1 cellular context compared by ENCODE assay signal in the genomic region with DNA sequence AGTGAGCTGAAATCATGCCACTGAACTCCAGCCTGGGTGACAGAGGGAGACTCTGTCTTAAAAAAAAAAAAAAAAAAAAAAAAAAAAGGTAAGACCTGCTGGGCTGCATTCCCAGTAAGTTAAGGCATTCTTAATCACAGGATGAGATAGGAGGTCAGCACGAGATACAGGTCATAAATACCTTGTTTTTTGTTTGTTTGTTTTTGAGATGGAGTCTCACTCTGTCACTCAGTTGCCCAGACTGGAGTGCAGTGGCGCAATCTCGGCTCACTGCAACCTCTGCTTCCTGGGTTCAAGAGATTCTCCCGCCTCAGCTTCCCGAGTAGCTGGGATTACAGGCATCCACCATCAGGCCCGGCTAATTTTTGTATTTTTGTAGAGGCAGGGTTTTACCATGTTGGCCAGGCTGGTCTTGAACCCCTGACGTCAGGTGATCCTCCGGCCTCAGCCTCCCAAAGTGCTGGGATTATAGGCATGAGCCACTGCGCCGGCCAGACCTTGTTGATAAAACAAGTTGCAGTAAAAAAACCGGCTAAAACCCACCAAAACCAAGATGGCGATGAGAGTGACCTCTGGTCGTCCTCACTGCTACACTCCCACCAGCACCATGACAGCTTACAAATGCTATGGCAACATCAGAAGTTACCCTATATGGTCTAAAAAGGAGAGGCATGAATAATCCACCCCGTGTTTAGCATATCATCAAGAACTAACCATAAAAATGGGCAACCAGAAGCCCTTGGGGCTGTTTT. TPM values are rescaled to one million over a fixed set of nuclear protein-coding genes. Genes with fewer than 3 reads are reported as not detected.
"Had no signal": no experiment of that assay in that cellular context is flagged by ENCODE, and none has a peak within 500 bp of the region (broad histone marks: within the 10 kb centered on the region; RNA-seq: fewer than 3 reads in every experiment).

No MANE protein-coding gene starts in this region.

RNA-seq across cellular contexts. Expression of gene TYRO3, which starts 27.7 kb away (rescaled TPM):
- polyA plus RNA-seq: naive thymus-derived CD4-positive, alpha-beta T cell had no signal
